ENCODE assay signal across 8 cellular contexts in genomic region chr17:1644493-1645206, GRCh38. TPM values are rescaled to one million over a fixed set of nuclear protein-coding genes. Genes with fewer than 3 reads are reported as not detected.
DNase-seq lines count a peak whose midpoint lies in the region; ATAC-seq and TF ChIP-seq lines count a peak whose summit lies in the region.

No MANE protein-coding gene starts in this region.

- DNase-seq in GM12865 (ENCODE audit: low read depth), result peak; percentile 85
- DNase-seq in PC-3, result peak; percentile 55
- peak; percentile 76 for DNase-seq in dermis blood vessel endothelial cell
- no peak for DNase-seq in ovary
- no peak for DNase-seq in inferior parietal cortex (ENCODE audit: extremely low spot score)
- DNase-seq in NCI-H146 (lab: John Stamatoyannopoulos, UW), result no peak
- no peak for DNase-seq in HAP-1 (ENCODE audit: low spot score in 2 of 2)

- H3K27ac ChIP-seq in PC-3 (ENCODE audit: low read length), result no peak overlapping the region
- no peak overlapping the region for H3K27ac ChIP-seq in ovary

- TF ChIP-seq POLR2A in ovary (IDR thresholded peaks at IDR 0.05), result no peak

- no peaks in the 10 kb centered on the region for H3K9me2 ChIP-seq in PC-3 (replicated peaks; ENCODE audit: low read length)

- in situ Hi-C loops in HAP-1 (cut with MboI; ENCODE audit: low sequenced_read_pairs), result loop anchor here (10.0 to 25.0 kb wide), 2 partner anchors 380 to 393 kb away; partner anchors contain the start of genes DPH1, OVCA2 and RTN4RL1

- no peak for TF ChIP-seq CTCF in GM12865 (IDR thresholded peaks at IDR 0.05; ENCODE audit: insufficient read depth, low read depth, low read length, missing control alignments)
- TF ChIP-seq CTCF in PC-3 (conservative IDR thresholded peaks at IDR 0.05; ENCODE audit: low read depth, low read length), result no peak
- TF ChIP-seq CTCF in ovary (IDR thresholded peaks at IDR 0.05), result no peak

- peak overlapping the region; percentile 67 for H3K4me3 ChIP-seq in GM12865 (ENCODE audit: low read depth, low read length)
- H3K4me3 ChIP-seq in PC-3 (ENCODE audit: low read length), result no peak overlapping the region
- peak overlapping the region; percentile 12 for H3K4me3 ChIP-seq in ovary
- no peak overlapping the region for H3K4me3 ChIP-seq in HAP-1

- no peak; the same call in 1 of the 2 replicates for ATAC-seq in PC-3
- no peak for ATAC-seq in HG02981 (IDR thresholded peaks at IDR 0.05; ENCODE audit: unreplicated experiment)

- H3K4me1 ChIP-seq in PC-3 (ENCODE audit: insufficient read depth, low read length), result peaks cover 16% of the 10 kb centered on the region
- peaks cover 6% of the 10 kb centered on the region for H3K4me1 ChIP-seq in ovary (ENCODE audit: insufficient read depth)
- H3K4me1 ChIP-seq in HAP-1, result peaks cover 7% of the 10 kb centered on the region

- H4K20me1 ChIP-seq in PC-3 (ENCODE audit: low read length), result no peaks in the 10 kb centered on the region

- BruUV-seq in PC-3 (replicated peaks; lab: Mats Ljungman, UMichigan), result no TSS peak

- H3K9ac ChIP-seq in PC-3 (ENCODE audit: low read length), result no peak overlapping the region

- no peaks in the 10 kb centered on the region for H3K9me3 ChIP-seq in PC-3 (ENCODE audit: low read length)
- no peaks in the 10 kb centered on the region for H3K9me3 ChIP-seq in ovary
- no peaks in the 10 kb centered on the region for H3K9me3 ChIP-seq in HAP-1

- no peaks in the 10 kb centered on the region for H3K27me3 ChIP-seq in PC-3 (ENCODE audit: low read length)
- H3K27me3 ChIP-seq in ovary, result no peaks in the 10 kb centered on the region
- no peaks in the 10 kb centered on the region for H3K27me3 ChIP-seq in HAP-1 (ENCODE audit: low read depth)

- H3F3A ChIP-seq in PC-3 (ENCODE audit: low read length, unreplicated experiment), result no peaks in the 10 kb centered on the region

- H2AFZ ChIP-seq in PC-3 (ENCODE audit: low read length), result no peak overlapping the region

- CTCF ChIA-PET in PC-3 (lab: Charles Lee), result no interaction called here

- H3K4me2 ChIP-seq in PC-3 (ENCODE audit: low read length), result peak overlapping the region; percentile 82

- H3K79me2 ChIP-seq in PC-3 (ENCODE audit: low read length), result no peaks in the 10 kb centered on the region

- no peak for TF ChIP-seq EP300 in ovary (IDR thresholded peaks at IDR 0.05)

- H3K36me3 ChIP-seq in PC-3 (ENCODE audit: low read depth, low read length) (no peaks in the 10 kb centered on the region), ovary (no peaks in the 10 kb centered on the region), HAP-1 (replicated peaks) (no peaks in the 10 kb centered on the region)

- intact Hi-C loops in PC-3 (cut with micrococcal nuclease), result no loop called here
- intact Hi-C loops in ovary (cut with DNase I), result loop anchor here in 3 of 4 donors (5.0 to 10.0 kb wide), 3 partner anchors 67 to 140 kb away; no protein-coding TSS in a partner anchor

- POLR2A ChIA-PET in PC-3 (lab: Charles Lee; ENCODE audit: unreplicated experiment), result no interaction called here

- 82 to 91% (median 89%) methylated on average over 10 to 15 of the region's 15 CpGs for WGBS in ovary, 3 donors

RNA-seq across cellular contexts. Expression of gene SCARF1, which starts 0.9 kb away (rescaled TPM):
- total RNA-seq in PC-3 (2014; rRNA removed), result 0.73 and 0.81 TPM in 2 replicates
- total RNA-seq in dermis blood vessel endothelial cell, result 172 and 200 TPM in 2 replicates
- 10 to 100 TPM in 1 of 7 donors, 1 to 10 TPM in 6; 2.6 to 10.2 (median 5.7) TPM for total RNA-seq in ovary
- 1 to 10 TPM; 1.7 to 6.5 TPM for polyA plus RNA-seq in ovary

RNA-seq across cellular contexts. Expression of gene RILP, which starts 5.0 kb away (rescaled TPM):
- 27.6 and 27.8 TPM in 2 replicates for total RNA-seq in PC-3 (2014; rRNA removed)
- total RNA-seq in dermis blood vessel endothelial cell, result 12.0 and 15.7 TPM in 2 replicates
- 10 to 100 TPM in 1 of 7 donors, 1 to 10 TPM in 6; 3.0 to 11.0 (median 5.7) TPM for total RNA-seq in ovary
- 1 to 10 TPM; 2.3 to 6.2 TPM for polyA plus RNA-seq in ovary

RNA-seq across cellular contexts. Expression of gene SLC43A2, which starts 16.0 kb away (rescaled TPM):
- total RNA-seq in PC-3 (2014; rRNA removed) (6.2 and 17.1 TPM in 2 replicates), dermis blood vessel endothelial cell (33.9 and 53.5 TPM in 2 replicates), ovary (10 to 100 TPM in 3 of 7 donors, 1 to 10 TPM in 4; 3.5 to 24.6 (median 8.8) TPM)
- polyA plus RNA-seq in ovary, result 1 to 10 TPM; 5.0 to 7.1 TPM

RNA-seq across cellular contexts. Expression of gene PRPF8, which starts 40.0 kb away (rescaled TPM):
- 103 and 126 TPM in 2 replicates for total RNA-seq in PC-3 (2014; rRNA removed)
- 79.6 and 218 TPM in 2 replicates for total RNA-seq in dermis blood vessel endothelial cell
- total RNA-seq in ovary, result 100 to 1,000 TPM; 146 to 379 (median 290) TPM
- polyA plus RNA-seq in ovary, result 100 to 1,000 TPM; 150 to 186 TPM

Comparison
In these comparisons a context has a peak if more than half of its experiments do, and no peak if none do; other contexts are left out.
1. DNase-seq: peak in GM12865 (single experiment), PC-3 (single experiment) and dermis blood vessel endothelial cell (single experiment); none in ovary (0 of 5), inferior parietal cortex (single experiment), NCI-H146 (single experiment) and HAP-1 (0 of 2).
2. H3K4me3 ChIP-seq: peak in GM12865 (single experiment) and ovary (single experiment); none in PC-3 (single experiment) and HAP-1 (single experiment).
3. RNA of gene SCARF1, which starts 0.9 kb away (total RNA-seq): 172 to 200 TPM in dermis blood vessel endothelial cell; 2.6 to 10.2 TPM in ovary and 0.73 to 0.81 TPM in PC-3; every median in the first group is over 10 times any median in the second.